ENCODE assay signal across 25 cellular contexts in the genomic region with DNA sequence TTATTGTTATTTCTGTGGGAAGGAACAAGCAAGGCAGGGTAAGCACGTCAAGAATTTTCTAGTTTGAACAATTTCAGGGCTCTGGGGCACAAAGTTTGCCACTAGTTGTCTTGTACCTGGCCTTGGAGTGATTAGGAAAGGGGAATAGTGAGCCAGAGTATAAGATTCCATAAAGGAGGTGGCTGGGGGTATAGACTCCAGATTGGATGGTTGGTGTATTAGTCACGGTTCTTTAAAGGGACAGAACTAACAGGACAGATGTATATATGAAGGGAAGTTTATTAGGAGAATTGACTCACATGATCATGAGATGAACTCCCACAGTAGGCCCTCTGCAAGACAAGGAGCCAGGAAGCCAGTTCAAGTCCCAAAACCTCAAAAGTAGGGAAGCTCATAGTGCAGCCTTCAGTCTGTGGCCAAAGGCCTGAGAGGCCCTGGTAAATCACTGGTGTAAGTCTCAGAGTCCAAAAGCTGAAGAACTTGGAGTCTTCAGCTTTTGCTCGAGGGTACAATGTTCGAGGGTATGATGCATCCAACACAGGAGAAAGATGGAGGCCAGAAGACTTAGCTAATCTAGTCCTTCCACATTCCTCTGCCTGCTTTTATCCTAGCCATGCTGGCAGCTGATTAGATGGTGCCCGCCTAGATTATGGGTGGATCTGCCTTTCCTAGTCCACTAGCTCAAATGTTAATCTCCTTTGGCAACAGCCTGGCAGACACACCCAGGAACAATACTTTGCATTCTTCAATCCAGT. TPM values are rescaled to one million over a fixed set of nuclear protein-coding genes. Genes with fewer than 3 reads are reported as not detected.
DNase-seq lines count a peak whose midpoint lies in the region; ATAC-seq, FAIRE-seq and TF ChIP-seq lines count a peak whose summit lies in the region.
"Had no signal": no experiment of that assay in that cellular context is flagged by ENCODE, and none has a peak within 500 bp of the region (broad histone marks: within the 10 kb centered on the region; RNA-seq: fewer than 3 reads in every experiment).

No MANE protein-coding gene starts in this region.

- no peak for ATAC-seq in GM19328 (IDR thresholded peaks at IDR 0.05; ENCODE audit: unreplicated experiment)
- no peak for ATAC-seq in GM21390 (IDR thresholded peaks at IDR 0.05; ENCODE audit: unreplicated experiment)
- ATAC-seq: K562, SK-N-SH treated with all-trans-retinoic acid at 6 μM for 48 hours had no signal

- H3K79me1 ChIP-seq in trophoblast cell (ENCODE audit: low read length), result peaks cover 2% of the 10 kb centered on the region

- no peak overlapping the region for H2BK5ac ChIP-seq in trophoblast cell (ENCODE audit: low read depth, low read length, poor library complexity)

- H3K79me2 ChIP-seq in trophoblast cell (ENCODE audit: control insufficient read depth, insufficient read depth, low read length, poor library complexity), result no peaks in the 10 kb centered on the region

- H3K14ac ChIP-seq in trophoblast cell (ENCODE audit: low read length), result no peak overlapping the region

- no peaks in the 10 kb centered on the region for H3K36me3 ChIP-seq in trophoblast cell (ENCODE audit: control insufficient read depth in 1 of 2, insufficient read depth in 2 of 2, low read length in 2 of 2)

- no peak overlapping the region for H2BK12ac ChIP-seq in trophoblast cell (ENCODE audit: low read length)

- H4K8ac ChIP-seq in trophoblast cell (ENCODE audit: low read depth, low read length), result no peak overlapping the region

- no peak overlapping the region for H3K4me2 ChIP-seq in trophoblast cell (ENCODE audit: low read length)

- no peak overlapping the region for H2AFZ ChIP-seq in trophoblast cell (ENCODE audit: insufficient read depth, low read length, poor library complexity)

- peak overlapping the region; percentile 29 for H3K27ac ChIP-seq in trophoblast cell (ENCODE audit: low read depth, low read length)

- no peak overlapping the region for H3K23ac ChIP-seq in trophoblast cell (ENCODE audit: low read length)

- no CpG with 5 or more reads among the region's 5 CpGs for WGBS in trophoblast cell (ENCODE audit: extremely low coverage, insufficient coverage, insufficient read length)

- H2AK5ac ChIP-seq in trophoblast cell (ENCODE audit: low read length), result no peak overlapping the region

- peaks cover 3 to 6% of the 10 kb centered on the region in 2 experiments for H3K4me1 ChIP-seq in trophoblast cell (ENCODE audit: control insufficient read depth in 1 of 2, insufficient read depth in 2 of 2, low read length in 2 of 2)

- no peak overlapping the region for H3K4me3 ChIP-seq in trophoblast cell (ENCODE audit: low read depth, low read length)
- H3K4me3 ChIP-seq: K562 had no signal

- no peak overlapping the region for H4K12ac ChIP-seq in trophoblast cell (ENCODE audit: low read depth, low read length)

- H3K9ac ChIP-seq in trophoblast cell (ENCODE audit: low read length), result no peak overlapping the region

- H4K91ac ChIP-seq in trophoblast cell (ENCODE audit: low read depth, low read length), result peak overlapping the region; percentile 54

- FAIRE-seq in H54 (lab: Jason Lieb, UNC) (peak; percentile 55), GM12891 (lab: Jason Lieb, UNC) (no peak)
- FAIRE-seq: G401.6, GM18507, K562 had no signal

- no peak overlapping the region for H3K18ac ChIP-seq in trophoblast cell (ENCODE audit: low read length)

- DNase-seq in H54 (ENCODE audit: insufficient read length, low spot score) (peak; percentile 31), RPMI7951 (ENCODE audit: low read depth) (peak; percentile 2), erythroblast (lab: John Stamatoyannopoulos, UW) (peak; percentile 8 to 57), trophoblast cell (peak; percentile 89 to 97), NCI-H2081 (lab: John Stamatoyannopoulos, UW) (no peak), GM12891 (ENCODE audit: insufficient read length, low spot score) (no peak)
- DNase-seq: CD4-positive, CD25-positive, alpha-beta regulatory T cell; COR-L47; DMS 273 treated with DMSO at 0.1 percent for 48 hours; DMS79 treated with DMSO at 0.1 percent for 48 hours; MM.1S; NCI-H1092; NCI-H1436; NCI-H1930; NCI-H345; NCI-H526; OCI-M1; RPMI8226; SIG-M5 had no signal

- H2BK120ac ChIP-seq in trophoblast cell (ENCODE audit: insufficient read depth, low read length, poor library complexity), result peak overlapping the region; percentile 85

- H3K9me3 ChIP-seq in trophoblast cell (ENCODE audit: insufficient read depth, low read depth, low read length), result no peaks in the 10 kb centered on the region

- no peak overlapping the region for H3K4ac ChIP-seq in trophoblast cell (ENCODE audit: low read depth, low read length)

- TF ChIP-seq POLR2A in H54 (IDR thresholded peaks at IDR 0.05; ENCODE audit: low read depth, low read length) (no peak), erythroblast (IDR thresholded peaks at IDR 0.05; ENCODE audit: low read length) (no peak), GM12891 (IDR thresholded peaks at IDR 0.05; ENCODE audit: low read depth, low read length) (no peak)

- no peaks in the 10 kb centered on the region for H3K27me3 ChIP-seq in trophoblast cell (ENCODE audit: insufficient read depth, low read length)

TF ChIP-seq in GM12891, 5 proteins besides CTCF, POLR2A, EP300 and RAD21:
- TF ChIP-seq TAF1 (IDR thresholded peaks at IDR 0.05; ENCODE audit: low read depth, low read length), result no peak

RNA-seq across cellular contexts. Expression of a gene that starts 31.5 kb away (rescaled TPM):
- total RNA-seq in RPMI7951 (2014; rRNA removed; shearing (Covaris generic)), result 31.2 and 51.8 TPM in 2 replicates
- polyA plus RNA-seq in trophoblast cell (2013), result 73.1 and 78.5 TPM in 2 replicates
- polyA plus RNA-seq in GM12891 (2012; ENCODE audit: low read depth, missing spikeins), result 0.14 TPM

Comparison
In these comparisons a context has a peak if more than half of its experiments do, and no peak if none do; other contexts are left out.
1. DNase-seq: peak in H54 (single experiment), RPMI7951 (single experiment), erythroblast (2 of 2) and trophoblast cell (2 of 2); none in NCI-H2081 (0 of 2) and GM12891 (single experiment).